In genomic region chr9:3751125-3751758, GRCh38 we compare ENCODE assay signal across 13 cellular contexts.
DNase-seq lines count a peak whose midpoint lies in the region; TF ChIP-seq lines count a peak whose summit lies in the region.
"Had no signal": no experiment of that assay in that cellular context is flagged by ENCODE, and none has a peak within 500 bp of the region (broad histone marks: within the 10 kb centered on the region; RNA-seq: fewer than 3 reads in every experiment).

No MANE protein-coding gene starts in this region.

- CTCF ChIA-PET in AG04449 (lab: Yijun Ruan, JAX): interaction anchor here (0.8 kb wide), 1 partner anchor 13 kb away, joined by 3 read pairs; no protein-coding TSS in a partner anchor

- peak overlapping the region; percentile 69 to 74 for H3K27ac ChIP-seq in breast epithelium
- H3K27ac ChIP-seq: spleen had no signal

- DNase-seq in AG04449 (ENCODE audit: low read depth, low spot score) (peak; percentile 41), HFFc6 (peak; percentile 58), breast epithelium (ENCODE audit: low spot score in 2 of 2) (peak in 1 of 2 donors; percentile 79), left kidney (ENCODE audit: low read depth, low spot score) (peak; percentile 17), DMS114 treated with DMSO at 0.1 percent for 48 hours (lab: John Stamatoyannopoulos, UW; ENCODE audit: unreplicated experiment) (no peak), NCI-H82 treated with DMSO at 0.1 percent for 48 hours (lab: John Stamatoyannopoulos, UW; ENCODE audit: unreplicated experiment) (no peak), NCI-H524 treated with DMSO at 0.1 percent for 48 hours (lab: John Stamatoyannopoulos, UW) (no peak), SKM-1 (lab: John Stamatoyannopoulos, UW; ENCODE audit: unreplicated experiment) (no peak)
- DNase-seq: Caco-2, H9, NCI-H510A, spleen had no signal

- H3K27me3 Mint-ChIP-seq in HFFc6 (ENCODE audit: insufficient read depth): no peaks in the 10 kb centered on the region

- intact Hi-C loops in breast epithelium (cut with DNase I; ENCODE audit: low total_unique reads): no loop called here

- H3K36me3 Mint-ChIP-seq in HFFc6 (ENCODE audit: low read depth): 0 out of 2 replicates have a peak, but pooled peaks cover under 1% of the 10 kb centered on the region
- H3K36me3 Mint-ChIP-seq: memory B cell had no signal

- TF ChIP-seq CTCF in AG04449 (IDR thresholded peaks at IDR 0.05; ENCODE audit: insufficient read depth, low read length, missing control alignments) (no peak), HFFc6 (IDR thresholded peaks at IDR 0.05) (no peak), breast epithelium (IDR thresholded peaks at IDR 0.05) (no peak)

- H3K27ac Mint-ChIP-seq in HFFc6: peak overlapping the region; percentile 55
- H3K27ac Mint-ChIP-seq: memory B cell had no signal

- no peak for TF ChIP-seq POLR2A in breast epithelium (IDR thresholded peaks at IDR 0.05)

- peaks cover 49% of the 10 kb centered on the region for H3K4me1 Mint-ChIP-seq in HFFc6 (ENCODE audit: low read depth)

- peak overlapping the region; percentile 1; the same call in 1 of the 2 replicates for H3K4me3 Mint-ChIP-seq in HFFc6
- H3K4me3 Mint-ChIP-seq: H9, memory B cell had no signal

- H3K9me3 Mint-ChIP-seq in HFFc6: no peaks in the 10 kb centered on the region
- H3K9me3 Mint-ChIP-seq: H9, memory B cell had no signal

- POLR2A ChIA-PET in AG04449 (lab: Yijun Ruan, JAX): no interaction called here

- peaks cover 0 to 5% of the 10 kb centered on the region in 2 donors for H3K4me1 ChIP-seq in breast epithelium
- H3K4me1 ChIP-seq: spleen had no signal

- no peaks in the 10 kb centered on the region for H3K27me3 ChIP-seq in breast epithelium
- H3K27me3 ChIP-seq: spleen had no signal

- H3K36me3 ChIP-seq in breast epithelium: no peaks in the 10 kb centered on the region
- H3K36me3 ChIP-seq: spleen had no signal

- no peaks in the 10 kb centered on the region for H3K9me3 ChIP-seq in breast epithelium
- H3K9me3 ChIP-seq: Caco-2, spleen had no signal

- H3K4me3 ChIP-seq in AG04449 (ENCODE audit: low read depth, low read length): no peak overlapping the region
- no peak overlapping the region for H3K4me3 ChIP-seq in breast epithelium
- H3K4me3 ChIP-seq: spleen had no signal

Comparison
In these comparisons a context has a peak if more than half of its experiments do, and no peak if none do; other contexts are left out.
1. DNase-seq: peak in AG04449 (single experiment), HFFc6 (single experiment) and left kidney (single experiment); none in DMS114 treated with DMSO at 0.1 percent for 48 hours (single experiment), NCI-H82 treated with DMSO at 0.1 percent for 48 hours (single experiment), NCI-H524 treated with DMSO at 0.1 percent for 48 hours (single experiment) and SKM-1 (single experiment).